In genomic region chr1:241499910-241500309, GRCh38 we compare ENCODE assay signal across 8 cellular contexts. TPM values are rescaled to one million over a fixed set of nuclear protein-coding genes. Genes with fewer than 3 reads are reported as not detected.
DNase-seq lines count a peak whose midpoint lies in the region; ATAC-seq, FAIRE-seq and TF ChIP-seq lines count a peak whose summit lies in the region.

No MANE protein-coding gene starts in this region.

- CTCF ChIA-PET in GM12878 (lab: Yijun Ruan, JAX), result interaction anchor here (0.8 to 2.4 kb wide), 4 partner anchors 9 to 612 kb away, joined by 3 to 11 read pairs (median 5); no protein-coding TSS in a partner anchor

- peak; percentile 65 for DNase-seq in ELR (ENCODE audit: low read depth)
- DNase-seq in LNCaP clone FGC (ENCODE audit: low read depth), result no peak
- no peak for DNase-seq in GM12878 (ENCODE audit: low read depth, low spot score)
- DNase-seq in midbrain (lab: John Stamatoyannopoulos, UW), result peak; percentile 54
- DNase-seq in ureter (ENCODE audit: low spot score), result no peak
- DNase-seq in central memory CD4-positive, alpha-beta T cell, result no peak

- H3K27me3 ChIP-seq in GM12878 (replicated peaks in 1 of 2; ENCODE audit: control insufficient read depth in 2 of 2, insufficient read depth in 2 of 2, low read length in 1 of 2), result no peaks in the 10 kb centered on the region

- TF ChIP-seq POLR2A in GM12878 (IDR thresholded peaks at IDR 0.05; ENCODE audit: low read depth, low read length), result no peak

- no peaks in the 10 kb centered on the region for H4K20me1 ChIP-seq in GM12878 (ENCODE audit: control insufficient read depth, insufficient read depth)

- RAD21 ChIA-PET in GM12878 (lab: Charles Lee; ENCODE audit: unreplicated experiment), result interaction anchor here (1.0 kb wide), 1 partner anchor 11 kb away, joined by 3 read pairs; no protein-coding TSS in a partner anchor

- no peak overlapping the region for H3K4me2 ChIP-seq in GM12878 (ENCODE audit: control insufficient read depth, insufficient read depth)

- H3K9ac ChIP-seq in GM12878 (ENCODE audit: control insufficient read depth, insufficient read depth, low read length), result no peak overlapping the region

- peaks cover 8 to 19% of the 10 kb centered on the region in 2 experiments for H3K36me3 ChIP-seq in GM12878 (ENCODE audit: control insufficient read depth in 2 of 2, insufficient read depth in 2 of 2, low read length in 1 of 2)

- H3K9me3 ChIP-seq in GM12878 (replicated peaks; ENCODE audit: control insufficient read depth, insufficient read depth, low read length), result no peaks in the 10 kb centered on the region

- POLR2A ChIA-PET in GM12878 (lab: Charles Lee), result no interaction called here

- TF ChIP-seq CTCF in LNCaP clone FGC (IDR thresholded peaks at IDR 0.05; ENCODE audit: control insufficient read depth, extremely low read depth, insufficient read depth), result peak; percentile 60
- peak in 2 of 3 experiments; percentile 27 to 55; a peak in 3 of 6 replicates for TF ChIP-seq CTCF in GM12878 (IDR thresholded peaks at IDR 0.05 in 2 of 3, conservative IDR thresholded peaks at IDR 0.05 in 1 of 3; ENCODE audit: control insufficient read depth in 2 of 3, extremely low read depth in 1 of 3, insufficient read depth in 1 of 3, low read depth in 3 of 3, low read length in 3 of 3)

- no peaks in the 10 kb centered on the region for H3K4me1 ChIP-seq in GM12878 (ENCODE audit: control insufficient read depth, insufficient read depth, low read length)

- no peaks in the 10 kb centered on the region for H3K79me2 ChIP-seq in GM12878 (ENCODE audit: control insufficient read depth, insufficient read depth, low read length)

- BruUV-seq in GM12878 (replicated peaks; lab: Mats Ljungman, UMichigan), result no TSS peak

- in situ Hi-C loops in GM12878 (cut with MboI), result no loop called here

- SMC1A ChIA-PET in GM12878 (lab: Charles Lee; ENCODE audit: uncharacterized antibody, unreplicated experiment), result interaction anchor here (2.2 kb wide), 1 partner anchor 8 kb away, joined by 6 read pairs; no protein-coding TSS in a partner anchor

- FAIRE-seq in GM12878 (lab: Jason Lieb, UNC), result no peak

- H3K27ac ChIP-seq in GM12878 (ENCODE audit: control insufficient read depth, insufficient read depth), result no peak overlapping the region

- no peak overlapping the region for H2AFZ ChIP-seq in GM12878 (ENCODE audit: control insufficient read depth, low read depth, low read length)

- no peak overlapping the region for H3K4me3 ChIP-seq in LNCaP clone FGC (ENCODE audit: low read depth, low read length)
- no peak overlapping the region for H3K4me3 ChIP-seq in GM12878

- 78% methylated on average over 2 of the region's 2 CpGs for WGBS in GM12878 (ENCODE audit: insufficient coverage, insufficient replicate concordance, low lambda C conversion rate, missing lambda C conversion rate)

- TF ChIP-seq RAD21 in GM12878 (IDR thresholded peaks at IDR 0.05; ENCODE audit: insufficient read depth, low read depth, low read length), result peak; percentile 54

- intact Hi-C loops in GM12878 (cut with micrococcal nuclease; ENCODE audit: unreplicated experiment), result loop anchor here (5.0 kb wide), 1 partner anchor 613 kb away; no protein-coding TSS in a partner anchor

- TF ChIP-seq EP300 in GM12878 (IDR thresholded peaks at IDR 0.05; ENCODE audit: borderline replicate concordance in 1 of 2, control insufficient read depth in 1 of 2, low read depth in 2 of 2, low read length in 2 of 2), result no peak

- ATAC-seq in GM12878 (0 out of 3 replicates have a peak, but pooled peaks have one; percentile 41), GM18867 (IDR thresholded peaks at IDR 0.05; ENCODE audit: unreplicated experiment) (no peak), GM21737 (IDR thresholded peaks at IDR 0.05; ENCODE audit: unreplicated experiment) (no peak)

TF ChIP-seq in GM12878, 131 proteins besides CTCF, POLR2A, EP300 and RAD21:
- TF ChIP-seq ZNF384 (IDR thresholded peaks at IDR 0.05; ENCODE audit: borderline replicate concordance, low read depth, low read length) (no peak), SMC3 (IDR thresholded peaks at IDR 0.05; ENCODE audit: borderline replicate concordance, low read length) (peak; percentile 24; the same call in 1 of the 2 replicates), IRF4 (IDR thresholded peaks at IDR 0.05; ENCODE audit: low read depth, low read length) (no peak), JUNB (IDR thresholded peaks at IDR 0.05) (no peak), ZNF207 (IDR thresholded peaks at IDR 0.05; ENCODE audit: borderline replicate concordance) (no peak), NFIC (IDR thresholded peaks at IDR 0.05; ENCODE audit: low read depth, low read length) (no peak)

RNA-seq across cellular contexts. Expression of gene FH, which starts 19.6 kb away (rescaled TPM):
- 38.7 and 61.7 TPM in 2 replicates for total RNA-seq in GM12878 (2013; cell fraction: nucleolus; rRNA removed)
- 66.3 and 68.6 TPM in 2 replicates for total RNA-seq in GM12878 (2014; rRNA removed)
- total RNA-seq in GM12878 (2014; rRNA removed; fragmentation: Illumina TruSeq; extraction: Trizol), result 77.2 and 77.8 TPM in 2 replicates
- total RNA-seq in GM12878 (2021), result 75.6 and 78.1 TPM in 2 replicates
- 71.7 TPM for polyA plus RNA-seq in GM12878 (2011; ENCODE audit: low read depth)
- 74.6 and 84.9 TPM in 2 replicates for polyA plus RNA-seq in GM12878 (2011; rRNA removed)
- 44.5 and 50.5 TPM in 2 replicates for polyA plus RNA-seq in GM12878 (2011; cell fraction: cytosol; rRNA removed)
- polyA plus RNA-seq in GM12878 (2011; cell fraction: nucleus; rRNA removed), result 51.6 and 69.9 TPM in 2 replicates
- polyA plus RNA-seq in GM12878 (2012), result 57.1 and 76.8 TPM in 2 replicates
- 75.3 and 83.4 TPM in 2 replicates for polyA plus RNA-seq in GM12878 (2014; fragmentation: Illumina TruSeq; extraction: Trizol)
- polyA plus RNA-seq in GM12878 (2014; fragmentation: Nextera tagmentation; extraction: Ambion mirVana), result 10 to 100 TPM; 44.7 to 57.5 TPM
- polyA plus RNA-seq in GM12878 (2014; rRNA removed), result 72.9 and 82.5 TPM in 2 replicates
- 100 to 1,000 TPM; 119 to 124 TPM for polyA plus RNA-seq in GM12878 (2016; fragmentation: Nextera tagmentation; extraction: Ambion mirVana)
- 55.6 and 77.6 TPM in 2 replicates for polyA minus RNA-seq in GM12878 (2011; rRNA and poly(A)+ RNA removed)
- polyA minus RNA-seq in GM12878 (2011; cell fraction: cytosol; rRNA and poly(A)+ RNA removed), result 21.5 and 22.8 TPM in 2 replicates
- 15.5 and 27.2 TPM in 2 replicates for polyA minus RNA-seq in GM12878 (2011; cell fraction: nucleus; rRNA and poly(A)+ RNA removed)
- 54.0 TPM for total RNA-seq in ureter

RNA-seq across cellular contexts. Expression of gene KMO, which starts 32.3 kb away (rescaled TPM):
- 0.93 and 5.8 TPM in 2 replicates for total RNA-seq in GM12878 (2013; cell fraction: nucleolus; rRNA removed)
- 1.6 and 2.8 TPM in 2 replicates for total RNA-seq in GM12878 (2014; rRNA removed)
- total RNA-seq in GM12878 (2014; rRNA removed; fragmentation: Illumina TruSeq; extraction: Trizol), result 1.1 and 1.5 TPM in 2 replicates
- 1.2 and 2.4 TPM in 2 replicates for total RNA-seq in GM12878 (2021)
- polyA plus RNA-seq in GM12878 (2011; ENCODE audit: low read depth), result 6.9 TPM
- 0.50 and 0.68 TPM in 2 replicates for polyA plus RNA-seq in GM12878 (2011; rRNA removed)
- 0.13 and 0.35 TPM in 2 replicates for polyA plus RNA-seq in GM12878 (2011; cell fraction: cytosol; rRNA removed)
- 0.75 and 0.76 TPM in 2 replicates for polyA plus RNA-seq in GM12878 (2011; cell fraction: nucleus; rRNA removed)
- 7.0 and 7.2 TPM in 2 replicates for polyA plus RNA-seq in GM12878 (2012)
- 1.9 and 3.0 TPM in 2 replicates for polyA plus RNA-seq in GM12878 (2014; fragmentation: Illumina TruSeq; extraction: Trizol)
- polyA plus RNA-seq in GM12878 (2014; fragmentation: Nextera tagmentation; extraction: Ambion mirVana), result 1 to 10 TPM; 4.4 to 5.9 TPM
- polyA plus RNA-seq in GM12878 (2014; rRNA removed), result 1.3 and 2.7 TPM in 2 replicates
- 1 to 10 TPM; 1.4 to 2.2 TPM for polyA plus RNA-seq in GM12878 (2016; fragmentation: Nextera tagmentation; extraction: Ambion mirVana)
- polyA minus RNA-seq in GM12878 (2011; rRNA and poly(A)+ RNA removed), result 0.51 and 0.82 TPM in 2 replicates
- not detected in 2 replicates for polyA minus RNA-seq in GM12878 (2011; cell fraction: cytosol; rRNA and poly(A)+ RNA removed)
- polyA minus RNA-seq in GM12878 (2011; cell fraction: nucleus; rRNA and poly(A)+ RNA removed), result 0.29 and 0.36 TPM in 2 replicates
- 0.18 TPM for total RNA-seq in ureter

Comparison
In these comparisons a context has a peak if more than half of its experiments do, and no peak if none do; other contexts are left out.
1. DNase-seq: peak in ELR (single experiment) and midbrain (single experiment); none in LNCaP clone FGC (single experiment), GM12878 (single experiment), ureter (single experiment) and central memory CD4-positive, alpha-beta T cell (single experiment).